ENCODE assay signal across 15 cellular contexts in genomic region chr2:240498171-240498957, GRCh38.
"Had no signal": no experiment of that assay in that cellular context is flagged by ENCODE, and none has a peak within 500 bp of the region (broad histone marks: within the 10 kb centered on the region; RNA-seq: fewer than 3 reads in every experiment).

No MANE protein-coding gene starts in this region.

- H3K9me3 ChIP-seq: ascending aorta, colonic mucosa, neutrophil, suprapubic skin had no signal

- H3K4me1 ChIP-seq: ascending aorta, colonic mucosa, suprapubic skin had no signal

- H3K36me3 ChIP-seq: colonic mucosa had no signal

- DNase-seq: activated CD4-positive, alpha-beta T cell treated with anti-CD3 and anti-CD28 coated beads, Interleukin-2, amount 50 U/mL, for 48 hours; activated effector memory CD4-positive, alpha-beta T cell treated with Interleukin-2 at 50 U/mL for 16 hours; activated naive CD4-positive, alpha-beta T cell treated with anti-CD3 and anti-CD28 coated beads, Interleukin-2, amount 50 U/mL, for 16 hours; left ventricle myocardium superior; mesenchymal stem cell; retina; stimulated activated naive CD8-positive, alpha-beta T cell treated with anti-CD3 and anti-CD28 coated beads, Interleukin-15, amount 100 ng/mL, for 72 hours; T-helper 17 cell; trophoblast cell; WERI-Rb-1 had no signal

- H3K27me3 ChIP-seq: ascending aorta, colonic mucosa, neutrophil, suprapubic skin had no signal

- H3K4me3 ChIP-seq: ascending aorta, colonic mucosa, suprapubic skin had no signal

- H3K27ac ChIP-seq: ascending aorta, colonic mucosa, neutrophil, suprapubic skin, WERI-Rb-1 had no signal

- ATAC-seq: left ventricle myocardium superior, natural killer cell, T-helper 17 cell had no signal
